ENCODE assay signal across 18 cellular contexts in genomic region chr12:27151479-27151878, GRCh38.
"Had no signal": no experiment of that assay in that cellular context is flagged by ENCODE, and none has a peak within 500 bp of the region (broad histone marks: within the 10 kb centered on the region; RNA-seq: fewer than 3 reads in every experiment).

No MANE protein-coding gene starts in this region.

- DNase-seq: activated CD4-positive, alpha-beta T cell treated with anti-CD3 and anti-CD28 coated beads, Interleukin-2, amount 10 ng/mL, durations not matched to agents 24 days and 14 days; activated CD8-positive, alpha-beta memory T cell treated with anti-CD3 and anti-CD28 coated beads for 24 hours; activated CD8-positive, alpha-beta memory T cell treated with anti-CD3 and anti-CD28 coated beads, Interleukin-2, amount 50 U/mL, for 48 hours; activated effector memory CD4-positive, alpha-beta T cell treated with Interleukin-2 at 50 U/mL for 16 hours; activated naive CD4-positive, alpha-beta T cell treated with anti-CD3 and anti-CD28 coated beads, Interleukin-2, amount 50 U/mL, for 16 hours; activated T-cell treated with anti-CD3 and anti-CD28 coated beads, Interleukin-2, amount 50 U/mL, for 48 hours; adrenal gland; effector memory CD4-positive, alpha-beta T cell; immature natural killer cell; kidney glomerular epithelial cell; left ventricle myocardium superior; stimulated activated CD4-positive, alpha-beta T cell treated with anti-CD3 and anti-CD28 coated beads, Interleukin-12 subunit alpha, Interleukin-12 subunit beta, amount 100 ng/mL, for 4 hours; stimulated activated CD4-positive, alpha-beta T cell treated with anti-CD3 and anti-CD28 coated beads, Interleukin-1b, Interleukin-23, amount 100 ng/mL, for 48 hours; stimulated activated naive CD8-positive, alpha-beta T cell treated with anti-CD3 and anti-CD28 coated beads, Interleukin-15, Interleukin-2, amounts not matched to agents 100 U/mL and 50 U/mL, for 24 hours; substantia nigra; tibial artery had no signal

- ATAC-seq: left ventricle myocardium superior; stimulated activated naive CD8-positive, alpha-beta T cell treated with anti-CD3 and anti-CD28 coated beads, Interleukin-15, Interleukin-2, amounts not matched to agents 100 U/mL and 50 U/mL, for 24 hours had no signal

- H3K4me1 ChIP-seq: adrenal gland, prostate gland, right atrium auricular region, tibial artery had no signal

- H3K36me3 ChIP-seq: adrenal gland, prostate gland, right atrium auricular region, tibial artery had no signal

- H3K4me3 ChIP-seq: adrenal gland, prostate gland, right atrium auricular region, tibial artery had no signal

- H3K9me3 ChIP-seq: adrenal gland, prostate gland, right atrium auricular region, tibial artery had no signal

- H3K27me3 ChIP-seq: adrenal gland, right atrium auricular region, tibial artery had no signal
